8 cellular contexts compared by ENCODE assay signal in the genomic region with DNA sequence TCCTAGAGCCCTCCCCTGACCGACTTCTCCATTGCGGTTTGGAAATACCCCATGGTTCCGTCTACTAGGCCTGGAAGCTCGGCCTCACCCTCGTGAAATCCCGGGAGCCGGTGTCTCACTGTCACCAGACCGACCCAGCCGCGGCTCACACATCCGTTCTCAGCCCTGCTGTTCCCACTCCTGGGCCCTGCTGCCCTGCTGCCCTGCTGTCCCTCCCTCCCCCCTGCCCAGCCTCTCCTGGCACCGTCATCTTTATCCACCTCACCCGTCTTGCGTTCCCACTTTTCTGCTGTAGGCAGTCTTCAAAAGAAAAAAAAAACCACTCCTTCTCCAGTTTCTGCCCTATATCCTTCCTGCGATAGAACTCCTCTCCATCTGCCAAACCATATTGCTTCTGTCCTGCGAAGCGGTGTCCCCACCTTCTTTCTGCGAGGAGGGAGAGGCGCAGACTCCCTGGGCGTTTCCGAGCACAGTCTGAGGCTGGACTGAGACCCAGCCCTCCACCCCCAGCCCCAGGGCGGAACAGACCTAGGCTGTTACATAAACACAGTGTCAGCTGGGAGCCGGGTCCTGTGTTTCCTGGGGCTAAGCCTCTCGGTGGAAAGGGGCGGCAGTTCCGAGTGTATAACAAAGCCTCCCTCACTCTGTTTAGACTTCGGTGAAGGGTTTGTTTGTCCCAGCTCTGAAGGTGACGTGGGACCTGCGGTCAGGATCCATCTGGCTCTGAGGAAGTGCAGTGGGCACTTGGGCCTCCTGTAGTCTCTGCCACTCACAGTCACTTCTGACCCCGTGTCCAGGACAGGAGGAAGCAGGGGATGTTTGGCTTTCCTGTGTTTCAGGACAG.
A peak's percentile ranks its signal among the peaks of the same experiment; 100 is the strongest.
DNase-seq lines count a peak whose midpoint lies in the region; ATAC-seq and TF ChIP-seq lines count a peak whose summit lies in the region.

No MANE protein-coding gene starts in this region.

- DNase-seq in LNCaP clone FGC (ENCODE audit: low read depth): no peak
- peak in 19 of 61 donors; percentile 10 to 61 (median 29) for DNase-seq in caudate nucleus (lab: John Stamatoyannopoulos, UW)
- peak; percentile 47 for DNase-seq in kidney tubule cell (ENCODE audit: low spot score)
- DNase-seq in smooth muscle cell of the brain vasculature (ENCODE audit: low read depth, low spot score): peak; percentile 31
- no peak for DNase-seq in glomerular visceral epithelial cell (ENCODE audit: extremely low spot score)

- H3K27ac ChIP-seq in C4-2B: peak overlapping the region; percentile 96; the same call in 1 of the 2 replicates
- H3K27ac ChIP-seq in caudate nucleus (ENCODE audit: low read depth, low read length): peak overlapping the region; percentile 64

- ATAC-seq in HG02798 (IDR thresholded peaks at IDR 0.05; ENCODE audit: poor library complexity, unreplicated experiment) (no peak), GM18520 (IDR thresholded peaks at IDR 0.05; ENCODE audit: unreplicated experiment) (no peak)

- TF ChIP-seq CTCF in C4-2B (conservative IDR thresholded peaks at IDR 0.05) (no peak), LNCaP clone FGC (IDR thresholded peaks at IDR 0.05; ENCODE audit: control insufficient read depth, extremely low read depth, insufficient read depth) (no peak)

- peak overlapping the region; percentile 93 for H3K4me3 ChIP-seq in LNCaP clone FGC (ENCODE audit: low read depth, low read length)

Comparison
In these comparisons a context has a peak if more than half of its experiments do, and no peak if none do; other contexts are left out.
1. DNase-seq: peak in kidney tubule cell (single experiment) and smooth muscle cell of the brain vasculature (single experiment); none in LNCaP clone FGC (single experiment) and glomerular visceral epithelial cell (single experiment).